ENCODE assay signal across 1 cellular context in genomic region chr1:203682401-203683383, GRCh38.
A peak's percentile ranks its signal among the peaks of the same experiment; 100 is the strongest.
TF ChIP-seq lines count a peak whose summit lies in the region.

No MANE protein-coding gene starts in this region.

TF ChIP-seq in K562, 482 proteins besides CTCF, POLR2A, EP300 and RAD21 (continued from another document and continues in another):
- TF ChIP-seq, protein P1, sequence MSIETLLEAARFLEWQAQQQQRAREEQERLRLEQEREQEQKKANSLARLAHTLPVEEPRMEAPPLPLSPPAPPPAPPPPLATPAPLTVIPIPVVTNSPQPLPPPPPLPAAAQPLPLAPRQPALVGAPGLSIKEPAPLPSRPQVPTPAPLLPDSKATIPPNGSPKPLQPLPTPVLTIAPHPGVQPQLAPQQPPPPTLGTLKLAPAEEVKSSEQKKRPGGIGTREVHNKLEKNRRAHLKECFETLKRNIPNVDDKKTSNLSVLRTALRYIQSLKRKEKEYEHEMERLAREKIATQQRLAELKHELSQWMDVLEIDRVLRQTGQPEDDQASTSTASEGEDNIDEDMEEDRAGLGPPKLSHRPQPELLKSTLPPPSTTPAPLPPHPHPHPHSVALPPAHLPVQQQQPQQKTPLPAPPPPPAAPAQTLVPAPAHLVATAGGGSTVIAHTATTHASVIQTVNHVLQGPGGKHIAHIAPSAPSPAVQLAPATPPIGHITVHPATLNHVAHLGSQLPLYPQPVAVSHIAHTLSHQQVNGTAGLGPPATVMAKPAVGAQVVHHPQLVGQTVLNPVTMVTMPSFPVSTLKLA (conservative IDR thresholded peaks at IDR 0.05) = peak in 1 of 2 experiments; percentile 50; a peak in 2 of 4 replicates
- TF ChIP-seq, protein P2, sequence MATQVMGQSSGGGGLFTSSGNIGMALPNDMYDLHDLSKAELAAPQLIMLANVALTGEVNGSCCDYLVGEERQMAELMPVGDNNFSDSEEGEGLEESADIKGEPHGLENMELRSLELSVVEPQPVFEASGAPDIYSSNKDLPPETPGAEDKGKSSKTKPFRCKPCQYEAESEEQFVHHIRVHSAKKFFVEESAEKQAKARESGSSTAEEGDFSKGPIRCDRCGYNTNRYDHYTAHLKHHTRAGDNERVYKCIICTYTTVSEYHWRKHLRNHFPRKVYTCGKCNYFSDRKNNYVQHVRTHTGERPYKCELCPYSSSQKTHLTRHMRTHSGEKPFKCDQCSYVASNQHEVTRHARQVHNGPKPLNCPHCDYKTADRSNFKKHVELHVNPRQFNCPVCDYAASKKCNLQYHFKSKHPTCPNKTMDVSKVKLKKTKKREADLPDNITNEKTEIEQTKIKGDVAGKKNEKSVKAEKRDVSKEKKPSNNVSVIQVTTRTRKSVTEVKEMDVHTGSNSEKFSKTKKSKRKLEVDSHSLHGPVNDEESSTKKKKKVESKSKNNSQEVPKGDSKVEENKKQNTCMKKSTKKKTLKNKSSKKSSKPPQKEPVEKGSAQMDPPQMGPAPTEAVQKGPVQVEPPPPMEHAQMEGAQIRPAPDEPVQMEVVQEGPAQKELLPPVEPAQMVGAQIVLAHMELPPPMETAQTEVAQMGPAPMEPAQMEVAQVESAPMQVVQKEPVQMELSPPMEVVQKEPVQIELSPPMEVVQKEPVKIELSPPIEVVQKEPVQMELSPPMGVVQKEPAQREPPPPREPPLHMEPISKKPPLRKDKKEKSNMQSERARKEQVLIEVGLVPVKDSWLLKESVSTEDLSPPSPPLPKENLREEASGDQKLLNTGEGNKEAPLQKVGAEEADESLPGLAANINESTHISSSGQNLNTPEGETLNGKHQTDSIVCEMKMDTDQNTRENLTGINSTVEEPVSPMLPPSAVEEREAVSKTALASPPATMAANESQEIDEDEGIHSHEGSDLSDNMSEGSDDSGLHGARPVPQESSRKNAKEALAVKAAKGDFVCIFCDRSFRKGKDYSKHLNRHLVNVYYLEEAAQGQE (CRISPR knock-in tag; IDR thresholded peaks at IDR 0.05; ENCODE audit: low read depth) = no peak
- TF ChIP-seq CREM (IDR thresholded peaks at IDR 0.05; ENCODE audit: low read depth) = peak; percentile 58
- no peak for TF ChIP-seq NFE2 (IDR thresholded peaks at IDR 0.05; ENCODE audit: low read depth)
- peak; percentile 79 for TF ChIP-seq HCFC1 (IDR thresholded peaks at IDR 0.05; ENCODE audit: low read depth, low read length)
- TF ChIP-seq ZNF431 (CRISPR knock-in tag; IDR thresholded peaks at IDR 0.05) = no peak
- TF ChIP-seq TEAD1 (CRISPR knock-in tag; IDR thresholded peaks at IDR 0.05) = 0 out of 4 replicates have a peak, but pooled peaks of 1 of the 2 experiments have one; percentile 6
- TF ChIP-seq TCFL5 (CRISPR knock-in tag; conservative IDR thresholded peaks at IDR 0.05) = no peak
- TF ChIP-seq TCF3 (CRISPR knock-in tag; IDR thresholded peaks at IDR 0.05) = peak; percentile 62
- TF ChIP-seq ZNF140 (CRISPR knock-in tag; IDR thresholded peaks at IDR 0.05) = no peak
- TF ChIP-seq SPI1 (IDR thresholded peaks at IDR 0.05; ENCODE audit: borderline replicate concordance, low read depth, low read length) = no peak
- TF ChIP-seq ETV1 (tag; conservative IDR thresholded peaks at IDR 0.05; ENCODE audit: low read depth) = peak; percentile 86
- TF ChIP-seq XRCC5 (IDR thresholded peaks at IDR 0.05; ENCODE audit: low read depth, low read length) = peak; percentile 44; the same call in 1 of the 2 replicates
- peak; percentile 94 for TF ChIP-seq C11orf30 (IDR thresholded peaks at IDR 0.05; ENCODE audit: low read depth)
- TF ChIP-seq, protein P3, sequence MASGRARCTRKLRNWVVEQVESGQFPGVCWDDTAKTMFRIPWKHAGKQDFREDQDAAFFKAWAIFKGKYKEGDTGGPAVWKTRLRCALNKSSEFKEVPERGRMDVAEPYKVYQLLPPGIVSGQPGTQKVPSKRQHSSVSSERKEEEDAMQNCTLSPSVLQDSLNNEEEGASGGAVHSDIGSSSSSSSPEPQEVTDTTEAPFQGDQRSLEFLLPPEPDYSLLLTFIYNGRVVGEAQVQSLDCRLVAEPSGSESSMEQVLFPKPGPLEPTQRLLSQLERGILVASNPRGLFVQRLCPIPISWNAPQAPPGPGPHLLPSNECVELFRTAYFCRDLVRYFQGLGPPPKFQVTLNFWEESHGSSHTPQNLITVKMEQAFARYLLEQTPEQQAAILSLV (tag; IDR thresholded peaks at IDR 0.05) = peak; percentile 43; the same call in 1 of the 2 replicates
- TF ChIP-seq SIX5 (IDR thresholded peaks at IDR 0.05; ENCODE audit: borderline replicate concordance in 1 of 2, insufficient read depth in 1 of 2, low read depth in 1 of 2, low read length in 2 of 2) = peak in 1 of 2 experiments; percentile 44; a peak in 2 of 4 replicates
- no peak for TF ChIP-seq ZNF780A (CRISPR knock-in tag; IDR thresholded peaks at IDR 0.05)
- TF ChIP-seq CREB1 (IDR thresholded peaks at IDR 0.05) = peak; percentile 47; the same call in 1 of the 2 replicates
- peak; percentile 48 for TF ChIP-seq CREB1 (CRISPR knock-in tag; IDR thresholded peaks at IDR 0.05)
- peak in 1 of 2 experiments; percentile 86; a peak in 2 of 4 replicates for TF ChIP-seq BCLAF1 (IDR thresholded peaks at IDR 0.05; ENCODE audit: borderline replicate concordance in 1 of 2, control insufficient read depth in 1 of 2, low read depth in 2 of 2, low read length in 1 of 2)
- TF ChIP-seq, protein P4, sequence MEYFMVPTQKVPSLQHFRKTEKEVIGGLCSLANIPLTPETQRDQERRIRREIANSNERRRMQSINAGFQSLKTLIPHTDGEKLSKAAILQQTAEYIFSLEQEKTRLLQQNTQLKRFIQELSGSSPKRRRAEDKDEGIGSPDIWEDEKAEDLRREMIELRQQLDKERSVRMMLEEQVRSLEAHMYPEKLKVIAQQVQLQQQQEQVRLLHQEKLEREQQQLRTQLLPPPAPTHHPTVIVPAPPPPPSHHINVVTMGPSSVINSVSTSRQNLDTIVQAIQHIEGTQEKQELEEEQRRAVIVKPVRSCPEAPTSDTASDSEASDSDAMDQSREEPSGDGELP (CRISPR knock-in tag; IDR thresholded peaks at IDR 0.05; ENCODE audit: borderline replicate concordance) = peak; percentile 51; the same call in 1 of the 2 replicates
- no peak for TF ChIP-seq GTF2F1 (IDR thresholded peaks at IDR 0.05; ENCODE audit: low read depth, low read length)
- no peak for TF ChIP-seq SP2 (IDR thresholded peaks at IDR 0.05; ENCODE audit: extremely low read depth, low read depth, low read length, poor library complexity, severe bottlenecking)
- no peak for TF ChIP-seq ZNF445 (CRISPR knock-in tag; IDR thresholded peaks at IDR 0.05; ENCODE audit: low read depth)
- peak; percentile 25; the same call in 1 of the 2 replicates for TF ChIP-seq CEBPG (CRISPR knock-in tag; IDR thresholded peaks at IDR 0.05)
- TF ChIP-seq CEBPG (tag; conservative IDR thresholded peaks at IDR 0.05 in 1 of 2, IDR thresholded peaks at IDR 0.05 in 1 of 2) = no peak
- peak; percentile 27 for TF ChIP-seq ARID1B (IDR thresholded peaks at IDR 0.05)
- TF ChIP-seq XRCC4 (IDR thresholded peaks at IDR 0.05; ENCODE audit: extremely low read depth, insufficient read depth, insufficient read length) = no peak
- TF ChIP-seq TCF7L2 (IDR thresholded peaks at IDR 0.05; ENCODE audit: low read depth, low read length) = no peak
- no peak for TF ChIP-seq POU5F1 (IDR thresholded peaks at IDR 0.05; ENCODE audit: borderline replicate concordance, low read depth, low read length, partially characterized antibody)
- TF ChIP-seq ZKSCAN8 (CRISPR knock-in tag; IDR thresholded peaks at IDR 0.05) = no peak
- TF ChIP-seq, protein P5, sequence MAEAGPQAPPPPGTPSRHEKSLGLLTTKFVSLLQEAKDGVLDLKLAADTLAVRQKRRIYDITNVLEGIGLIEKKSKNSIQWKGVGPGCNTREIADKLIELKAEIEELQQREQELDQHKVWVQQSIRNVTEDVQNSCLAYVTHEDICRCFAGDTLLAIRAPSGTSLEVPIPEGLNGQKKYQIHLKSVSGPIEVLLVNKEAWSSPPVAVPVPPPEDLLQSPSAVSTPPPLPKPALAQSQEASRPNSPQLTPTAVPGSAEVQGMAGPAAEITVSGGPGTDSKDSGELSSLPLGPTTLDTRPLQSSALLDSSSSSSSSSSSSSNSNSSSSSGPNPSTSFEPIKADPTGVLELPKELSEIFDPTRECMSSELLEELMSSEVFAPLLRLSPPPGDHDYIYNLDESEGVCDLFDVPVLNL (CRISPR knock-in tag; IDR thresholded peaks at IDR 0.05; ENCODE audit: low read depth) = no peak
- 0 out of 2 replicates have a peak, but pooled peaks have one; percentile 38 for TF ChIP-seq ZNF24 (IDR thresholded peaks at IDR 0.05)
- no peak for TF ChIP-seq ZNF584 (CRISPR knock-in tag; IDR thresholded peaks at IDR 0.05; ENCODE audit: low read depth)
- no peak for TF ChIP-seq SRF (CRISPR knock-in tag; IDR thresholded peaks at IDR 0.05)
- TF ChIP-seq, protein P6, sequence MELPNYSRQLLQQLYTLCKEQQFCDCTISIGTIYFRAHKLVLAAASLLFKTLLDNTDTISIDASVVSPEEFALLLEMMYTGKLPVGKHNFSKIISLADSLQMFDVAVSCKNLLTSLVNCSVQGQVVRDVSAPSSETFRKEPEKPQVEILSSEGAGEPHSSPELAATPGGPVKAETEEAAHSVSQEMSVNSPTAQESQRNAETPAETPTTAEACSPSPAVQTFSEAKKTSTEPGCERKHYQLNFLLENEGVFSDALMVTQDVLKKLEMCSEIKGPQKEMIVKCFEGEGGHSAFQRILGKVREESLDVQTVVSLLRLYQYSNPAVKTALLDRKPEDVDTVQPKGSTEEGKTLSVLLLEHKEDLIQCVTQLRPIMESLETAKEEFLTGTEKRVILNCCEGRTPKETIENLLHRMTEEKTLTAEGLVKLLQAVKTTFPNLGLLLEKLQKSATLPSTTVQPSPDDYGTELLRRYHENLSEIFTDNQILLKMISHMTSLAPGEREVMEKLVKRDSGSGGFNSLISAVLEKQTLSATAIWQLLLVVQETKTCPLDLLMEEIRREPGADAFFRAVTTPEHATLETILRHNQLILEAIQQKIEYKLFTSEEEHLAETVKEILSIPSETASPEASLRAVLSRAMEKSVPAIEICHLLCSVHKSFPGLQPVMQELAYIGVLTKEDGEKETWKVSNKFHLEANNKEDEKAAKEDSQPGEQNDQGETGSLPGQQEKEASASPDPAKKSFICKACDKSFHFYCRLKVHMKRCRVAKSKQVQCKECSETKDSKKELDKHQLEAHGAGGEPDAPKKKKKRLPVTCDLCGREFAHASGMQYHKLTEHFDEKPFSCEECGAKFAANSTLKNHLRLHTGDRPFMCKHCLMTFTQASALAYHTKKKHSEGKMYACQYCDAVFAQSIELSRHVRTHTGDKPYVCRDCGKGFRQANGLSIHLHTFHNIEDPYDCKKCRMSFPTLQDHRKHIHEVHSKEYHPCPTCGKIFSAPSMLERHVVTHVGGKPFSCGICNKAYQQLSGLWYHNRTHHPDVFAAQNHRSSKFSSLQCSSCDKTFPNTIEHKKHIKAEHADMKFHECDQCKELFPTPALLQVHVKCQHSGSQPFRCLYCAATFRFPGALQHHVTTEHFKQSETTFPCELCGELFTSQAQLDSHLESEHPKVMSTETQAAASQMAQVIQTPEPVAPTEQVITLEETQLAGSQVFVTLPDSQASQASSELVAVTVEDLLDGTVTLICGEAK (IDR thresholded peaks at IDR 0.05) = peak; percentile 97
- TF ChIP-seq, protein P6 (CRISPR knock-in tag; IDR thresholded peaks at IDR 0.05) = no peak
- TF ChIP-seq ERF (CRISPR knock-in tag; IDR thresholded peaks at IDR 0.05) = no peak
- no peak for TF ChIP-seq ARID2 (IDR thresholded peaks at IDR 0.05)
- no peak for TF ChIP-seq GABPB2 (CRISPR knock-in tag; conservative IDR thresholded peaks at IDR 0.05)
- TF ChIP-seq CTBP1 (IDR thresholded peaks at IDR 0.05; ENCODE audit: borderline replicate concordance) = peak; percentile 46
